10 cellular contexts compared by ENCODE assay signal in the genomic region with DNA sequence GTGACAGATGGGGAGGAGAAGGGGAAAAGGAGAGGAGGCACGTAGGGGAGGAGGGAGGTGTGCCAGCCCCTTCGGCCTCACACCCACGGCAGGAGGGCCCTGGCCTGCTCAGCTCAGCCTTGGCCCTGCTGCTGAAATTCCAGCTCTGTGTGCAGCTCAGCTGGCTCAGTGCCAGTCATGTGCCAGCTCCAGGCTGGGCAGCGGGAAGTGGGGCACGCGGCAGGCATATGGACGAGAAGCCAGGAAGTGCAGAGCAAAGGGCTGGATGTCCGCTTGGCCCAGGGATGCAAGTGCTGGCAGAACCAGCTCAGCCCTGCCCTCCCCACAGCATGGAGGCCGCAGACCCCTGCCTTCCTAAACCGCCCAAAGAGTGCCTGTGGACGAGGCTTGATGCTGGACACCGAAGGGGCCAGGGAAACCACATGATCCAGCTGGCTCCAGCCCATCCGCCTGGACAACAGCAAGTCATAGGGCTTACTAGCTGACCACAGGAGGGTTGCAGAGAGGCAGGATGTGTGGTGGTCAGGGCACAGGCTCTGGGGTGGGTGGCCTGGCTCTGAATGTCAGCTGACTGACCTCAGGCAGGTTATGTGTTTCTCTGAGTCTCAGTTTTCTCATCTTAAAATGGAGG.
DNase-seq lines count a peak whose midpoint lies in the region; ATAC-seq and TF ChIP-seq lines count a peak whose summit lies in the region.
"Had no signal": no experiment of that assay in that cellular context is flagged by ENCODE, and none has a peak within 500 bp of the region (broad histone marks: within the 10 kb centered on the region; RNA-seq: fewer than 3 reads in every experiment).

No MANE protein-coding gene starts in this region.

- no peak for TF ChIP-seq CTCF in coronary artery (IDR thresholded peaks at IDR 0.05)

- peaks cover 0 to 12% (median 0%) of the 10 kb centered on the region in 11 experiments; a peak in 2 of 22 replicates for H3K36me3 ChIP-seq in BLaER1 treated with 17β-estradiol and CSF1 and Interleukin-3, amounts not matched to agents 10 nM and 100 nM
- H3K36me3 ChIP-seq in MG63 (no peaks in the 10 kb centered on the region), SJCRH30 (no peaks in the 10 kb centered on the region)

- ATAC-seq in central memory CD8-positive, alpha-beta T cell (replicated peaks; ENCODE audit: extremely low read depth, poor library complexity, severe bottlenecking): no peak
- ATAC-seq in memory B cell (ENCODE audit: low read depth): no peak
- ATAC-seq in GM21825 (IDR thresholded peaks at IDR 0.05; ENCODE audit: unreplicated experiment): no peak
- no peak for ATAC-seq in HG02571 (IDR thresholded peaks at IDR 0.05; ENCODE audit: unreplicated experiment)
- ATAC-seq: HCT116 had no signal

- H3K4me1 ChIP-seq in BLaER1 treated with 17β-estradiol and CSF1 and Interleukin-3, amounts not matched to agents 10 nM and 100 nM: peaks cover 81 to 100% (median 100%) of the 10 kb centered on the region in 10 experiments
- peaks cover 44% of the 10 kb centered on the region for H3K4me1 ChIP-seq in SJCRH30

- peak overlapping the region in 4 of 11 experiments; percentile 6 to 43 (median 30); a peak in 5 of 22 replicates for H3K9ac ChIP-seq in BLaER1 treated with 17β-estradiol and CSF1 and Interleukin-3, amounts not matched to agents 10 nM and 100 nM

- H4K20me1 ChIP-seq in BLaER1 treated with 17β-estradiol and CSF1 and Interleukin-3, amounts not matched to agents 10 nM and 100 nM: peaks cover 3 to 78% (median 21%) of the 10 kb centered on the region in 11 experiments; a peak in 17 of 22 replicates

- H3K4me3 Mint-ChIP-seq in central memory CD8-positive, alpha-beta T cell: no peak overlapping the region
- no peak overlapping the region for H3K4me3 Mint-ChIP-seq in memory B cell

- no peaks in the 10 kb centered on the region for H3K9me3 Mint-ChIP-seq in central memory CD8-positive, alpha-beta T cell
- H3K9me3 Mint-ChIP-seq in memory B cell: no peaks in the 10 kb centered on the region

- H3K4me3 ChIP-seq in BLaER1 treated with 17β-estradiol and CSF1 and Interleukin-3, amounts not matched to agents 10 nM and 100 nM: no peak overlapping the region
- H3K4me3 ChIP-seq in MG63 (no peak overlapping the region), coronary artery (no peak overlapping the region), SJCRH30 (no peak overlapping the region)

- H3K9me3 ChIP-seq in BLaER1 treated with 17β-estradiol and CSF1 and Interleukin-3, amounts not matched to agents 10 nM and 100 nM (replicated peaks in 1 of 11): no peaks in the 10 kb centered on the region
- H3K9me3 ChIP-seq in MG63 (no peaks in the 10 kb centered on the region), SJCRH30 (replicated peaks) (no peaks in the 10 kb centered on the region)

- peak overlapping the region; percentile 81 for H3K27ac Mint-ChIP-seq in central memory CD8-positive, alpha-beta T cell (ENCODE audit: low read depth)
- H3K27ac Mint-ChIP-seq in memory B cell: peak overlapping the region; percentile 37

- H3K4me1 Mint-ChIP-seq in central memory CD8-positive, alpha-beta T cell: peaks cover 75% of the 10 kb centered on the region
- peaks cover 47% of the 10 kb centered on the region for H3K4me1 Mint-ChIP-seq in memory B cell

- H3K27me3 ChIP-seq in BLaER1 treated with 17β-estradiol and CSF1 and Interleukin-3, amounts not matched to agents 10 nM and 100 nM: 0 out of 22 replicates have a peak, but pooled peaks cover 0 to 4% (median 0%) of the 10 kb centered on the region in 11 experiments
- H3K27me3 ChIP-seq in MG63: no peaks in the 10 kb centered on the region
- H3K27me3 ChIP-seq in SJCRH30: peaks cover 71% of the 10 kb centered on the region

- H3K36me3 Mint-ChIP-seq in central memory CD8-positive, alpha-beta T cell (ENCODE audit: insufficient read depth): peaks cover 12% of the 10 kb centered on the region
- peaks cover 7% of the 10 kb centered on the region for H3K36me3 Mint-ChIP-seq in memory B cell

- DNase-seq in MG63 (peak; percentile 64), memory B cell (ENCODE audit: low spot score in 2 of 2) (no peak), coronary artery (ENCODE audit: low spot score) (no peak), SJCRH30 (no peak)
- DNase-seq in central memory CD8-positive, alpha-beta T cell (ENCODE audit: low spot score in 2 of 2): no peak
- DNase-seq: activated naive CD4-positive, alpha-beta T cell treated with Interleukin-2 at 50 U/mL for 16 hours had no signal

- no peaks in the 10 kb centered on the region for H3K27me3 Mint-ChIP-seq in central memory CD8-positive, alpha-beta T cell
- no peaks in the 10 kb centered on the region for H3K27me3 Mint-ChIP-seq in memory B cell

- peak overlapping the region; percentile 79 to 94 (median 89) for H3K4me2 ChIP-seq in BLaER1 treated with 17β-estradiol and CSF1 and Interleukin-3, amounts not matched to agents 10 nM and 100 nM

- H3K27ac ChIP-seq in BLaER1 treated with 17β-estradiol and CSF1 and Interleukin-3, amounts not matched to agents 10 nM and 100 nM: peak overlapping the region in 2 of 11 experiments; percentile 29 to 33; a peak in 4 of 22 replicates
- no peak overlapping the region for H3K27ac ChIP-seq in coronary artery
- no peak overlapping the region for H3K27ac ChIP-seq in SJCRH30
